Comparison of ENCODE assay signal across 1 cellular context in the genomic region with DNA sequence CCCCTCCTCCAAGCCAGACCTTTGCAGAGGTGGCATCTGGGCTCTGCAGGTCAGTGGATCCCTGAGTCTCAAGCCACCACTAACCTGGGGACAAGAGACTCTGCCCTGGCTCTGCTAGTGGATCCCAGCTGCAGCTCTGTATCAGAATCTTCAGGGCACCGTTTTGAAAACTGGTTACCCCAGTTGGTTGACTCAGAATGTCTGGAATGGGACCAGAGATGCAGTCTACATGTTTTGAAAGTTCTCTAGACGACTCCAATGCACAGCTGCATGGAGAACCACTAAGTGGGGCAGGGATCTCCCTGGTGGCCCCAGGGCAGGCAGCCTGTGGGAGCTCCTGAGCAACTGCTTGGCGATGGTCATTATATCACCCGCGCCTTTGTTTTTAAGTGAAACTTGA.
TF ChIP-seq lines count a peak whose summit lies in the region.

No MANE protein-coding gene starts in this region.

TF ChIP-seq in GM23338, 12 proteins besides CTCF, POLR2A, EP300 and RAD21 (continued from another document):
- TF ChIP-seq, protein P1, sequence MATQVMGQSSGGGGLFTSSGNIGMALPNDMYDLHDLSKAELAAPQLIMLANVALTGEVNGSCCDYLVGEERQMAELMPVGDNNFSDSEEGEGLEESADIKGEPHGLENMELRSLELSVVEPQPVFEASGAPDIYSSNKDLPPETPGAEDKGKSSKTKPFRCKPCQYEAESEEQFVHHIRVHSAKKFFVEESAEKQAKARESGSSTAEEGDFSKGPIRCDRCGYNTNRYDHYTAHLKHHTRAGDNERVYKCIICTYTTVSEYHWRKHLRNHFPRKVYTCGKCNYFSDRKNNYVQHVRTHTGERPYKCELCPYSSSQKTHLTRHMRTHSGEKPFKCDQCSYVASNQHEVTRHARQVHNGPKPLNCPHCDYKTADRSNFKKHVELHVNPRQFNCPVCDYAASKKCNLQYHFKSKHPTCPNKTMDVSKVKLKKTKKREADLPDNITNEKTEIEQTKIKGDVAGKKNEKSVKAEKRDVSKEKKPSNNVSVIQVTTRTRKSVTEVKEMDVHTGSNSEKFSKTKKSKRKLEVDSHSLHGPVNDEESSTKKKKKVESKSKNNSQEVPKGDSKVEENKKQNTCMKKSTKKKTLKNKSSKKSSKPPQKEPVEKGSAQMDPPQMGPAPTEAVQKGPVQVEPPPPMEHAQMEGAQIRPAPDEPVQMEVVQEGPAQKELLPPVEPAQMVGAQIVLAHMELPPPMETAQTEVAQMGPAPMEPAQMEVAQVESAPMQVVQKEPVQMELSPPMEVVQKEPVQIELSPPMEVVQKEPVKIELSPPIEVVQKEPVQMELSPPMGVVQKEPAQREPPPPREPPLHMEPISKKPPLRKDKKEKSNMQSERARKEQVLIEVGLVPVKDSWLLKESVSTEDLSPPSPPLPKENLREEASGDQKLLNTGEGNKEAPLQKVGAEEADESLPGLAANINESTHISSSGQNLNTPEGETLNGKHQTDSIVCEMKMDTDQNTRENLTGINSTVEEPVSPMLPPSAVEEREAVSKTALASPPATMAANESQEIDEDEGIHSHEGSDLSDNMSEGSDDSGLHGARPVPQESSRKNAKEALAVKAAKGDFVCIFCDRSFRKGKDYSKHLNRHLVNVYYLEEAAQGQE (IDR thresholded peaks at IDR 0.05; ENCODE audit: unreplicated experiment) = no peak
- TF ChIP-seq EZH2phosphoT487 (IDR thresholded peaks at IDR 0.05; ENCODE audit: unreplicated experiment) (no peak), STAT1 (IDR thresholded peaks at IDR 0.05; ENCODE audit: unreplicated experiment) (no peak), ZNF114 (CRISPR knock-in tag; IDR thresholded peaks at IDR 0.05) (no peak)
- TF ChIP-seq, protein P2, sequence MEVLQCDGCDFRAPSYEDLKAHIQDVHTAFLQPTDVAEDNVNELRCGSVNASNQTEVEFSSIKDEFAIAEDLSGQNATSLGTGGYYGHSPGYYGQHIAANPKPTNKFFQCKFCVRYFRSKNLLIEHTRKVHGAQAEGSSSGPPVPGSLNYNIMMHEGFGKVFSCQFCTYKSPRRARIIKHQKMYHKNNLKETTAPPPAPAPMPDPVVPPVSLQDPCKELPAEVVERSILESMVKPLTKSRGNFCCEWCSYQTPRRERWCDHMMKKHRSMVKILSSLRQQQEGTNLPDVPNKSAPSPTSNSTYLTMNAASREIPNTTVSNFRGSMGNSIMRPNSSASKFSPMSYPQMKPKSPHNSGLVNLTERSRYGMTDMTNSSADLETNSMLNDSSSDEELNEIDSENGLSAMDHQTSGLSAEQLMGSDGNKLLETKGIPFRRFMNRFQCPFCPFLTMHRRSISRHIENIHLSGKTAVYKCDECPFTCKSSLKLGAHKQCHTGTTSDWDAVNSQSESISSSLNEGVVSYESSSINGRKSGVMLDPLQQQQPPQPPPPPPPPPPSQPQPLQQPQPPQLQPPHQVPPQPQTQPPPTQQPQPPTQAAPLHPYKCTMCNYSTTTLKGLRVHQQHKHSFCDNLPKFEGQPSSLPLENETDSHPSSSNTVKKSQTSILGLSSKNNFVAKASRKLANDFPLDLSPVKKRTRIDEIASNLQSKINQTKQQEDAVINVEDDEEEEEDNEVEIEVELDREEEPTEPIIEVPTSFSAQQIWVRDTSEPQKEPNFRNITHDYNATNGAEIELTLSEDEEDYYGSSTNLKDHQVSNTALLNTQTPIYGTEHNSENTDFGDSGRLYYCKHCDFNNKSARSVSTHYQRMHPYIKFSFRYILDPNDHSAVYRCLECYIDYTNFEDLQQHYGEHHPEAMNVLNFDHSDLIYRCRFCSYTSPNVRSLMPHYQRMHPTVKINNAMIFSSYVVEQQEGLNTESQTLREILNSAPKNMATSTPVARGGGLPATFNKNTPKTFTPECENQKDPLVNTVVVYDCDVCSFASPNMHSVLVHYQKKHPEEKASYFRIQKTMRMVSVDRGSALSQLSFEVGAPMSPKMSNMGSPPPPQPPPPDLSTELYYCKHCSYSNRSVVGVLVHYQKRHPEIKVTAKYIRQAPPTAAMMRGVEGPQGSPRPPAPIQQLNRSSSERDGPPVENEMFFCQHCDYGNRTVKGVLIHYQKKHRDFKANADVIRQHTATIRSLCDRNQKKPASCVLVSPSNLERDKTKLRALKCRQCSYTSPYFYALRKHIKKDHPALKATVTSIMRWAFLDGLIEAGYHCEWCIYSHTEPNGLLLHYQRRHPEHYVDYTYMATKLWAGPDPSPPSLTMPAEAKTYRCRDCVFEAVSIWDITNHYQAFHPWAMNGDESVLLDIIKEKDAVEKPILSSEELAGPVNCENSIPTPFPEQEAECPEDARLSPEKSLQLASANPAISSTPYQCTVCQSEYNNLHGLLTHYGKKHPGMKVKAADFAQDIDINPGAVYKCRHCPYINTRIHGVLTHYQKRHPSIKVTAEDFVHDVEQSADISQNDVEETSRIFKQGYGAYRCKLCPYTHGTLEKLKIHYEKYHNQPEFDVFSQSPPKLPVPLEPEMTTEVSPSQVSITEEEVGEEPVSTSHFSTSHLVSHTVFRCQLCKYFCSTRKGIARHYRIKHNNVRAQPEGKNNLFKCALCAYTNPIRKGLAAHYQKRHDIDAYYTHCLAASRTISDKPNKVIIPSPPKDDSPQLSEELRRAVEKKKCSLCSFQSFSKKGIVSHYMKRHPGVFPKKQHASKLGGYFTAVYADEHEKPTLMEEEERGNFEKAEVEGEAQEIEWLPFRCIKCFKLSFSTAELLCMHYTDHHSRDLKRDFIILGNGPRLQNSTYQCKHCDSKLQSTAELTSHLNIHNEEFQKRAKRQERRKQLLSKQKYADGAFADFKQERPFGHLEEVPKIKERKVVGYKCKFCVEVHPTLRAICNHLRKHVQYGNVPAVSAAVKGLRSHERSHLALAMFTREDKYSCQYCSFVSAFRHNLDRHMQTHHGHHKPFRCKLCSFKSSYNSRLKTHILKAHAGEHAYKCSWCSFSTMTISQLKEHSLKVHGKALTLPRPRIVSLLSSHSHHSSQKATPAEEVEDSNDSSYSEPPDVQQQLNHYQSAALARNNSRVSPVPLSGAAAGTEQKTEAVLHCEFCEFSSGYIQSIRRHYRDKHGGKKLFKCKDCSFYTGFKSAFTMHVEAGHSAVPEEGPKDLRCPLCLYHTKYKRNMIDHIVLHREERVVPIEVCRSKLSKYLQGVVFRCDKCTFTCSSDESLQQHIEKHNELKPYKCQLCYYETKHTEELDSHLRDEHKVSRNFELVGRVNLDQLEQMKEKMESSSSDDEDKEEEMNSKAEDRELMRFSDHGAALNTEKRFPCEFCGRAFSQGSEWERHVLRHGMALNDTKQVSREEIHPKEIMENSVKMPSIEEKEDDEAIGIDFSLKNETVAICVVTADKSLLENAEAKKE (CRISPR knock-in tag; IDR thresholded peaks at IDR 0.05) = no peak
